In genomic region chr6:112188906-112189305, GRCh38 we compare ENCODE assay signal across 1 cellular context.
TF ChIP-seq lines count a peak whose summit lies in the region.

No MANE protein-coding gene starts in this region.

TF ChIP-seq in IMR-90, 13 proteins besides CTCF, POLR2A, EP300 and RAD21:
- no peak for TF ChIP-seq SMC3 (IDR thresholded peaks at IDR 0.05; ENCODE audit: low read depth, low read length)
- TF ChIP-seq MAZ (IDR thresholded peaks at IDR 0.05; ENCODE audit: borderline replicate concordance, low read depth, low read length) = no peak
- no peak for TF ChIP-seq NFE2L2 (IDR thresholded peaks at IDR 0.05; ENCODE audit: low read depth, low read length)
- no peak for TF ChIP-seq RFX5 (IDR thresholded peaks at IDR 0.05; ENCODE audit: low read depth, low read length)
- no peak for TF ChIP-seq FOS (IDR thresholded peaks at IDR 0.05; ENCODE audit: low read depth, low read length)
- no peak for TF ChIP-seq CHD1 (IDR thresholded peaks at IDR 0.05; ENCODE audit: low read depth, low read length)
- no peak for TF ChIP-seq ELK1 (IDR thresholded peaks at IDR 0.05; ENCODE audit: borderline replicate concordance, low read depth, low read length)
- no peak for TF ChIP-seq RCOR1 (IDR thresholded peaks at IDR 0.05; ENCODE audit: insufficient replicate concordance, low read length)
- no peak for TF ChIP-seq MAFK (IDR thresholded peaks at IDR 0.05; ENCODE audit: low read depth, low read length)
- no peak for TF ChIP-seq USF2 (IDR thresholded peaks at IDR 0.05; ENCODE audit: low read depth, low read length)
- TF ChIP-seq MXI1 (IDR thresholded peaks at IDR 0.05; ENCODE audit: borderline replicate concordance, low read depth, low read length) = no peak
- no peak for TF ChIP-seq CEBPB (IDR thresholded peaks at IDR 0.05; ENCODE audit: low read depth, low read length)
